ENCODE assay signal across 8 cellular contexts in the genomic region with DNA sequence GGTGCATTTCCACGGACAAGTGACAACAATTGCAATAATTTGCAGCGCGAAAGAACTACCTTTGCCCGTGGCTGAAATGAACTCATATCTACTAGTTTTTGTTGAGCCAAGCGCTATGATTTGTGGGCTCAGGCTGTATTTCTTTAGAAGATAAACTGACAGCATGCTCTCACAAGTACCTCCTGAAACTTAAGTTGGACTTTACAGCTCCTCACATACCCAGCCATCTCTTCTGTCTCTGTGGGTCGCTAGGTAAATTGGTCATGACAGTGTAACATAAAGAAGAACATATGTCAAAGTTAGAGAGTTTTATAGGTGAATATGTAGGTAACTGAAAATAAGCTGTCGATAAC. TPM values are rescaled to one million over a fixed set of nuclear protein-coding genes. Genes with fewer than 3 reads are reported as not detected.
DNase-seq lines count a peak whose midpoint lies in the region; ATAC-seq and TF ChIP-seq lines count a peak whose summit lies in the region.

No MANE protein-coding gene starts in this region.

- peak overlapping the region; percentile 89 for H3K4me3 ChIP-seq in A673 (ENCODE audit: low read depth, low read length, poor library complexity, severe bottlenecking)
- peak overlapping the region; percentile 78 for H3K4me3 ChIP-seq in Loucy (ENCODE audit: low read length, poor library complexity, severe bottlenecking)

- peaks cover 9% of the 10 kb centered on the region for H4K20me1 ChIP-seq in Loucy (ENCODE audit: insufficient read depth, low read length, poor library complexity, severe bottlenecking)

- no peaks in the 10 kb centered on the region for H3K9me3 Mint-ChIP-seq in dendritic cell treated with granulocyte-macrophage colony-stimulating factor and Interleukin-4, amounts not matched to agents 40 ng/mL and 50 ng/mL, for 4 days
- peaks cover 0 to 7% (median 0%) of the 10 kb centered on the region in 9 donors for H3K9me3 Mint-ChIP-seq in naive thymus-derived CD8-positive, alpha-beta T cell

- intact Hi-C loops in A673 (cut with micrococcal nuclease; ENCODE audit: unreplicated experiment) = no loop called here
- intact Hi-C loops in dendritic cell treated with granulocyte-macrophage colony-stimulating factor and Interleukin-4, amounts not matched to agents 40 ng/mL and 50 ng/mL, for 4 days (cut with micrococcal nuclease) = no loop called here

- peak overlapping the region; percentile 97 for H2AFZ ChIP-seq in Loucy (ENCODE audit: low read length)

- no peaks in the 10 kb centered on the region for H3K27me3 ChIP-seq in A673 (replicated peaks; ENCODE audit: insufficient read depth, low read depth, low read length, poor library complexity)
- peaks cover 29% of the 10 kb centered on the region for H3K27me3 ChIP-seq in Loucy (ENCODE audit: insufficient read depth, low read length, poor library complexity, severe bottlenecking)

- in situ Hi-C loops in ACHN (cut with HindIII; ENCODE audit: low pct_ligation_motif_present, low pct_unique_long_range_greater_than_20kb, low sequenced_read_pairs) = no loop called here

- H3F3A ChIP-seq in Loucy (ENCODE audit: low read depth) = no peaks in the 10 kb centered on the region

- peaks cover 13% of the 10 kb centered on the region for H3K36me3 Mint-ChIP-seq in dendritic cell treated with granulocyte-macrophage colony-stimulating factor and Interleukin-4, amounts not matched to agents 40 ng/mL and 50 ng/mL, for 4 days (ENCODE audit: low read depth)
- peaks cover 0 to 7% (median 2%) of the 10 kb centered on the region in 3 donors for H3K36me3 Mint-ChIP-seq in naive thymus-derived CD8-positive, alpha-beta T cell

- no TSS peak for BruUV-seq in A673 (replicated peaks; lab: Mats Ljungman, UMichigan)

- TF ChIP-seq CTCF in A673 (conservative IDR thresholded peaks at IDR 0.05; ENCODE audit: low read depth, low read length) (no peak), Loucy (conservative IDR thresholded peaks at IDR 0.05; ENCODE audit: low read length) (no peak)

- peak overlapping the region; percentile 69 for H3K27ac ChIP-seq in A673 (ENCODE audit: low read depth, low read length, poor library complexity, severe bottlenecking)

- peaks cover under 1% of the 10 kb centered on the region for H3K27me3 Mint-ChIP-seq in dendritic cell treated with granulocyte-macrophage colony-stimulating factor and Interleukin-4, amounts not matched to agents 40 ng/mL and 50 ng/mL, for 4 days
- peaks cover 0 to 1% (median 0%) of the 10 kb centered on the region in 5 donors for H3K27me3 Mint-ChIP-seq in naive thymus-derived CD8-positive, alpha-beta T cell

- H3K27ac Mint-ChIP-seq in dendritic cell treated with granulocyte-macrophage colony-stimulating factor and Interleukin-4, amounts not matched to agents 40 ng/mL and 50 ng/mL, for 4 days = peak overlapping the region; percentile 87
- peak overlapping the region; percentile 77 to 98 (median 95) for H3K27ac Mint-ChIP-seq in naive thymus-derived CD8-positive, alpha-beta T cell

- peaks cover 25% of the 10 kb centered on the region for H3K4me1 Mint-ChIP-seq in dendritic cell treated with granulocyte-macrophage colony-stimulating factor and Interleukin-4, amounts not matched to agents 40 ng/mL and 50 ng/mL, for 4 days (ENCODE audit: low read depth)
- H3K4me1 Mint-ChIP-seq in naive thymus-derived CD8-positive, alpha-beta T cell = peaks cover 15 to 45% (median 41%) of the 10 kb centered on the region in 4 donors

- POLR2A ChIA-PET in A673 (lab: Charles Lee; ENCODE audit: low non-redundant PET) = no interaction called here
- POLR2A ChIA-PET in naive thymus-derived CD8-positive, alpha-beta T cell (lab: Charles Lee) = no interaction called here

- peaks cover 3% of the 10 kb centered on the region for H3K4me1 ChIP-seq in A673 (ENCODE audit: insufficient read depth, low read length, poor library complexity, severe bottlenecking)
- peaks cover 29% of the 10 kb centered on the region for H3K4me1 ChIP-seq in Loucy (ENCODE audit: insufficient read depth, low read length, poor library complexity, severe bottlenecking)

- H3K9me2 ChIP-seq in Loucy (replicated peaks; ENCODE audit: low read depth, low read length) = no peaks in the 10 kb centered on the region; the same call in 1 of the 2 replicates

- peak overlapping the region; percentile 86 for H3K9ac ChIP-seq in Loucy (ENCODE audit: low read depth, low read length, poor library complexity, severe bottlenecking)

- H3K36me3 ChIP-seq in A673 (ENCODE audit: insufficient read depth, low read length, poor library complexity, severe bottlenecking) = peaks cover 7% of the 10 kb centered on the region
- no peaks in the 10 kb centered on the region; the same call in 1 of the 2 replicates for H3K36me3 ChIP-seq in Loucy (ENCODE audit: insufficient read depth, low read length)

- ATAC-seq in GM19372 (IDR thresholded peaks at IDR 0.05; ENCODE audit: low read depth, unreplicated experiment) = peak; percentile 8
- peak in 1 of 2 donors; percentile 3 for ATAC-seq in naive thymus-derived CD8-positive, alpha-beta T cell

- CTCF ChIA-PET in A673 (lab: Charles Lee) = interaction anchor here (0.5 kb wide), 1 partner anchor 621 kb away, joined by 3 read pairs; no protein-coding TSS in a partner anchor

- no peak for DNase-seq in A673 (ENCODE audit: low spot score)
- DNase-seq in naive thymus-derived CD8-positive, alpha-beta T cell = no peak
- DNase-seq in ACHN = no peak
- no peak for DNase-seq in NCI-H446 treated with DMSO at 0.1 percent for 48 hours (lab: John Stamatoyannopoulos, UW)
- no peak for DNase-seq in activated gamma-delta T cell treated with Interleukin-2 at 50 U/mL for 16 hours

- peaks cover 29% of the 10 kb centered on the region for H3K79me2 ChIP-seq in Loucy (ENCODE audit: insufficient read depth, low read length)

- H3K9me3 ChIP-seq in A673 (ENCODE audit: low read depth, low read length, poor library complexity, severe bottlenecking) = no peaks in the 10 kb centered on the region
- no peaks in the 10 kb centered on the region for H3K9me3 ChIP-seq in Loucy (ENCODE audit: insufficient read depth, low read depth, low read length)

- H3K4me3 Mint-ChIP-seq in dendritic cell treated with granulocyte-macrophage colony-stimulating factor and Interleukin-4, amounts not matched to agents 40 ng/mL and 50 ng/mL, for 4 days = peak overlapping the region; percentile 80
- H3K4me3 Mint-ChIP-seq in naive thymus-derived CD8-positive, alpha-beta T cell = peak overlapping the region; percentile 87 to 100 (median 96)

- H3K4me2 ChIP-seq in Loucy (ENCODE audit: low read depth, low read length, poor library complexity, severe bottlenecking) = peak overlapping the region; percentile 74

RNA-seq across cellular contexts. Expression of a gene that starts 0.8 kb away (rescaled TPM):
- 33.6 and 41.9 TPM in 2 replicates for total RNA-seq in A673 (2021)
- 10 to 100 TPM; 30.0 to 33.4 TPM for total RNA-seq in naive thymus-derived CD8-positive, alpha-beta T cell
- polyA plus RNA-seq in naive thymus-derived CD8-positive, alpha-beta T cell = 10 to 100 TPM; 14.5 to 19.7 (median 19.0) TPM

RNA-seq across cellular contexts. Expression of a gene that starts 53.3 kb away (rescaled TPM):
- total RNA-seq in A673 (2021) = 63.9 and 72.1 TPM in 2 replicates
- total RNA-seq in naive thymus-derived CD8-positive, alpha-beta T cell = not detected
- polyA plus RNA-seq in naive thymus-derived CD8-positive, alpha-beta T cell = not detected

Comparison
In these comparisons a context has a peak if more than half of its experiments do, and no peak if none do; other contexts are left out.
1. RNA of a gene that starts 53.3 kb away (total RNA-seq): 63.9 to 72.1 TPM in A673; not detected in naive thymus-derived CD8-positive, alpha-beta T cell; every median in the first group is over 10 times any median in the second.